ENCODE assay signal across 16 cellular contexts in genomic region chr2:149537098-149537726, GRCh38.
"Had no signal": no experiment of that assay in that cellular context is flagged by ENCODE, and none has a peak within 500 bp of the region (broad histone marks: within the 10 kb centered on the region; RNA-seq: fewer than 3 reads in every experiment).

No MANE protein-coding gene starts in this region.

- H3K27ac Mint-ChIP-seq: natural killer cell treated with Interleukin-12 subunit alpha and Interleukin-12 subunit beta and Interleukin-15 and Interleukin-18, amount 100 ng/mL, for 72 hours had no signal

- H3K4me1 Mint-ChIP-seq: central memory CD8-positive, alpha-beta T cell had no signal

- H3K36me3 ChIP-seq: brain microvascular endothelial cell, colonic mucosa, right lobe of liver, upper lobe of right lung had no signal

- DNase-seq: activated gamma-delta T cell; activated T-cell treated with anti-CD3 and anti-CD28 coated beads, Interleukin-2, amount 50 U/mL, for 48 hours; anterior cingulate cortex; brain microvascular endothelial cell; colonic mucosa; erythroblast; right lobe of liver; small intestine; stimulated activated CD4-positive, alpha-beta T cell treated with anti-CD3 and anti-CD28 coated beads, Interleukin-15, amount 100 ng/mL, for 24 hours; stimulated activated CD4-positive, alpha-beta T cell treated with anti-CD3 and anti-CD28 coated beads, Interleukin-2, amount 100 ng/mL, for 48 hours; upper lobe of right lung had no signal

- H3K27me3 ChIP-seq: brain microvascular endothelial cell, colonic mucosa, right lobe of liver, upper lobe of right lung had no signal

- H3K9me3 ChIP-seq: colonic mucosa, right lobe of liver, upper lobe of right lung had no signal

- H3K4me3 Mint-ChIP-seq: central memory CD8-positive, alpha-beta T cell; mesothelial cell of epicardium; natural killer cell treated with Interleukin-12 subunit alpha and Interleukin-12 subunit beta and Interleukin-15 and Interleukin-18, amount 100 ng/mL, for 72 hours had no signal

- ATAC-seq: left lobe of liver, right lobe of liver had no signal

- H3K4me3 ChIP-seq: colonic mucosa, right lobe of liver, upper lobe of right lung had no signal

- H3K4me1 ChIP-seq: colonic mucosa, parathyroid adenoma, right lobe of liver, upper lobe of right lung had no signal

- H3K9ac ChIP-seq: parathyroid adenoma had no signal

- H3K27me3 Mint-ChIP-seq: central memory CD8-positive, alpha-beta T cell had no signal

- H3K79me2 ChIP-seq: parathyroid adenoma had no signal

- H3K9me3 Mint-ChIP-seq: central memory CD8-positive, alpha-beta T cell; mesothelial cell of epicardium; natural killer cell treated with Interleukin-12 subunit alpha and Interleukin-12 subunit beta and Interleukin-15 and Interleukin-18, amount 100 ng/mL, for 72 hours had no signal

- H3K36me3 Mint-ChIP-seq: mesothelial cell of epicardium; natural killer cell treated with Interleukin-12 subunit alpha and Interleukin-12 subunit beta and Interleukin-15 and Interleukin-18, amount 100 ng/mL, for 72 hours had no signal

- H2AFZ ChIP-seq: parathyroid adenoma had no signal
